In the genomic region with DNA sequence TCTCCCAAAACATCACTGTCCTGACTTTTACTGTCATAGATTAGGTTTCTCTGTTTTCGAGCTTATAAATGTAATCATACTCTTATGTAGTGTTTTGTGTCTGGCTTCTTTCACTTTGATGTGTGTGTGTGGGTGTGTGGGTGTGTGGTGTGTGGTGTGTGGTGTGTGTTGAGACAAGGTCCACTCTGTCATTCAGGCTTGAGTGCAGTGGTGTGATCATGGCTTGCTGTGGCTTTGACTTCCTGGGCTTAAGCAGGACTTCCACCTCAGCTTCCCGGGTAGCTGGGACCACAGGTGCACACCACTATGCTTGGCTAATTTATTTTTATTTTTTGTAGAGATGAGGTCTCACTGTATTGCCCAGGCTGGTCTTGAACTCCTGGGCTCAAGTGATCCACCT, we compare ENCODE assay signal across 1 cellular context.
A peak's percentile ranks its signal among the peaks of the same experiment; 100 is the strongest.
TF ChIP-seq lines count a peak whose summit lies in the region.

No MANE protein-coding gene starts in this region.

TF ChIP-seq in GM12878, 131 proteins besides CTCF, POLR2A, EP300 and RAD21 (continued from another document):
- TF ChIP-seq, protein P1, sequence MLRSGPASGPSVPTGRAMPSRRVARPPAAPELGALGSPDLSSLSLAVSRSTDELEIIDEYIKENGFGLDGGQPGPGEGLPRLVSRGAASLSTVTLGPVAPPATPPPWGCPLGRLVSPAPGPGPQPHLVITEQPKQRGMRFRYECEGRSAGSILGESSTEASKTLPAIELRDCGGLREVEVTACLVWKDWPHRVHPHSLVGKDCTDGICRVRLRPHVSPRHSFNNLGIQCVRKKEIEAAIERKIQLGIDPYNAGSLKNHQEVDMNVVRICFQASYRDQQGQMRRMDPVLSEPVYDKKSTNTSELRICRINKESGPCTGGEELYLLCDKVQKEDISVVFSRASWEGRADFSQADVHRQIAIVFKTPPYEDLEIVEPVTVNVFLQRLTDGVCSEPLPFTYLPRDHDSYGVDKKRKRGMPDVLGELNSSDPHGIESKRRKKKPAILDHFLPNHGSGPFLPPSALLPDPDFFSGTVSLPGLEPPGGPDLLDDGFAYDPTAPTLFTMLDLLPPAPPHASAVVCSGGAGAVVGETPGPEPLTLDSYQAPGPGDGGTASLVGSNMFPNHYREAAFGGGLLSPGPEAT (IDR thresholded peaks at IDR 0.05; ENCODE audit: low read depth): peak; percentile 69
- TF ChIP-seq CREM (IDR thresholded peaks at IDR 0.05; ENCODE audit: low read depth): peak; percentile 41; the same call in 1 of the 2 replicates
